15 cellular contexts compared by ENCODE assay signal in genomic region chr1:45971335-45971734, GRCh38.
"Had no signal": no experiment of that assay in that cellular context is flagged by ENCODE, and none has a peak within 500 bp of the region (broad histone marks: within the 10 kb centered on the region; RNA-seq: fewer than 3 reads in every experiment).

No MANE protein-coding gene starts in this region.

- H3K27ac ChIP-seq: neural progenitor cell, ovary, uterus had no signal

- ATAC-seq: gastrocnemius medialis; natural killer cell treated with Interleukin-12 subunit alpha and Interleukin-12 subunit beta and Interleukin-15 and Interleukin-18, amount 100 ng/mL, for 72 hours had no signal

- H3K9me3 ChIP-seq: gastrocnemius medialis, ovary, uterus had no signal

- DNase-seq: dermis blood vessel endothelial cell; erythroblast; gastrocnemius medialis; glutamatergic neuron; immature natural killer cell; mammary epithelial cell; nucleus accumbens; ovary; right cardiac atrium; stimulated activated CD4-positive, alpha-beta T cell treated with anti-CD3 and anti-CD28 coated beads, Interleukin-2, amount 100 ng/mL, for 48 hours; stimulated activated naive CD4-positive, alpha-beta T cell treated with Interleukin-2 at 50 U/mL for 16 hours; uterus had no signal

- H3K9ac ChIP-seq: neural progenitor cell had no signal

- H3K36me3 ChIP-seq: neural progenitor cell, ovary, uterus had no signal

- H3K27me3 ChIP-seq: gastrocnemius medialis, neural progenitor cell, ovary, uterus had no signal

- H3K4me3 ChIP-seq: gastrocnemius medialis, neural progenitor cell, ovary, smooth muscle cell, uterus had no signal

- H3K4me1 ChIP-seq: neural progenitor cell, uterus had no signal
